Comparison of ENCODE assay signal across 24 cellular contexts in the genomic region with DNA sequence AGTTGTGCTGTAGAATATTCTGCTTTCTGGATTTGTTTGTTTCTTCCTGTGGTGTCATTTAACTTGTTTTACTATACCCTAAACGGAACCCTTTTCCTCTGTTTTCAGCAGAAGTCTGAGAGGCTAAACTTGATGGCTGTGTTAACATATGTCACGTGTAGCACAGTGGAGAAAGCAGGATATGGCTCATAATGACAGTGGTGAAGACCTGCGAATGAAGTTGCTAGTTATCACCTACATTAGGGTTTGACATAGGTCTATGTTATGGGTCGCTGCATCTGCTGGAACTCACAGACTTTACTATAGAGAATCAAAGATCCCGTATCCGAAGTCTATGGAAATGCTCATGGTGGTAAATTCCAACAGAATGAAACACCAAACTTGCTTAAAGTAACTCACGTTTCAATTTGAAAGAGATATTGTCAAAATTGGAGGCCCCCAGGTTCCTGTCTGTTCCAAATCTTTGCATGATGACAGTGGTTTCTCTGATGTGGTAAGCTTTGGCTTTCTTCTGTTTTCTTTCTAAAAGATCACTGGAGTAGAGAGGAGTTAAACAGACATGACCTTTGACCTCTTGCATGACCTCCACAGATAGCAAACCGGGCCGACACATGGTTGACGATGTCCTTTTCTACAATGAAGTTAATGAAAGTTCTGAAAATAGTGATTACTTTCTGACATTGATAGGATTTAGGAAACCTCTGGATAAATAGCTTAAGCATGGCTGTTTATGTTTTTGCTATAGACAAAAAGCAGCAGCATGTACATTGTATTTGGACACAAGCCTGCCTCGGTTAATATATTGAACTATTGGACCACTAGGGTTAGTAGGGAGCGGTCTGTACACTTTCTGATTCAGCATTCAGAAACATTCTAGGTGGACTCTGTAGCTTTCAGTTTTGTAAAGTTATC. TPM values are rescaled to one million over a fixed set of nuclear protein-coding genes. Genes with fewer than 3 reads are reported as not detected.
DNase-seq lines count a peak whose midpoint lies in the region; ATAC-seq and TF ChIP-seq lines count a peak whose summit lies in the region.
"Had no signal": no experiment of that assay in that cellular context is flagged by ENCODE, and none has a peak within 500 bp of the region (broad histone marks: within the 10 kb centered on the region; RNA-seq: fewer than 3 reads in every experiment).

No MANE protein-coding gene starts in this region.

- no peak for TF ChIP-seq CTCF in tibial nerve (IDR thresholded peaks at IDR 0.05)

- no peaks in the 10 kb centered on the region for H3K4me1 ChIP-seq in tibial nerve
- H3K4me1 ChIP-seq: colonic mucosa, stomach, upper lobe of right lung had no signal

- H3K27ac Mint-ChIP-seq in T-helper 2 cell treated with Interferon-gamma antibody and Interleukin-4, amounts not matched to agents 5 μg/mL and 100 μg/mL, for 36 hours = peak overlapping the region; percentile 93
- peak overlapping the region; percentile 66 for H3K27ac Mint-ChIP-seq in activated naive CD8-positive, alpha-beta T cell treated with anti-CD3 and anti-CD28 coated beads, Interleukin-2, amount 10 ng/mL, durations not matched to agents 7 days and 5 days
- H3K27ac Mint-ChIP-seq in stimulated activated naive CD8-positive, alpha-beta T cell treated with anti-CD3 and anti-CD28 coated beads, Interleukin-15, amount 100 ng/mL, for 72 hours = peak overlapping the region; percentile 6 to 48
- H3K27ac Mint-ChIP-seq: endodermal cell, mesothelial cell of epicardium, progenitor cell of endocrine pancreas had no signal

- peaks cover 26% of the 10 kb centered on the region for H3K4me1 Mint-ChIP-seq in T-helper 2 cell treated with Interferon-gamma antibody and Interleukin-4, amounts not matched to agents 5 μg/mL and 100 μg/mL, for 36 hours (ENCODE audit: low read depth)
- H3K4me1 Mint-ChIP-seq in activated naive CD8-positive, alpha-beta T cell treated with anti-CD3 and anti-CD28 coated beads, Interleukin-2, amount 10 ng/mL, durations not matched to agents 7 days and 5 days = peaks cover 22% of the 10 kb centered on the region
- peaks cover 27% of the 10 kb centered on the region for H3K4me1 Mint-ChIP-seq in stimulated activated naive CD8-positive, alpha-beta T cell treated with anti-CD3 and anti-CD28 coated beads, Interleukin-15, amount 100 ng/mL, for 72 hours
- H3K4me1 Mint-ChIP-seq: brain, endodermal cell had no signal

- H3K9me3 Mint-ChIP-seq in T-helper 2 cell treated with Interferon-gamma antibody and Interleukin-4, amounts not matched to agents 5 μg/mL and 100 μg/mL, for 36 hours = no peaks in the 10 kb centered on the region
- H3K9me3 Mint-ChIP-seq in activated naive CD8-positive, alpha-beta T cell treated with anti-CD3 and anti-CD28 coated beads, Interleukin-2, amount 10 ng/mL, durations not matched to agents 7 days and 5 days = no peaks in the 10 kb centered on the region
- H3K9me3 Mint-ChIP-seq in stimulated activated naive CD8-positive, alpha-beta T cell treated with anti-CD3 and anti-CD28 coated beads, Interleukin-15, amount 100 ng/mL, for 72 hours = no peaks in the 10 kb centered on the region
- H3K9me3 Mint-ChIP-seq: brain, endodermal cell, mesothelial cell of epicardium, neural crest cell had no signal

- H3K36me3 ChIP-seq in tibial nerve = peaks cover 0 to 63% (median 0%) of the 10 kb centered on the region in 3 donors
- H3K36me3 ChIP-seq: colonic mucosa had no signal

- no peak for TF ChIP-seq POLR2A in tibial nerve (IDR thresholded peaks at IDR 0.05)

- no peaks in the 10 kb centered on the region for H3K27me3 Mint-ChIP-seq in T-helper 2 cell treated with Interferon-gamma antibody and Interleukin-4, amounts not matched to agents 5 μg/mL and 100 μg/mL, for 36 hours (ENCODE audit: low read depth)
- H3K27me3 Mint-ChIP-seq in activated naive CD8-positive, alpha-beta T cell treated with anti-CD3 and anti-CD28 coated beads, Interleukin-2, amount 10 ng/mL, durations not matched to agents 7 days and 5 days = no peaks in the 10 kb centered on the region
- H3K27me3 Mint-ChIP-seq in stimulated activated naive CD8-positive, alpha-beta T cell treated with anti-CD3 and anti-CD28 coated beads, Interleukin-15, amount 100 ng/mL, for 72 hours = no peaks in the 10 kb centered on the region
- H3K27me3 Mint-ChIP-seq: brain, progenitor cell of endocrine pancreas had no signal

- no peak overlapping the region for H3K27ac ChIP-seq in tibial nerve
- H3K27ac ChIP-seq: colonic mucosa, skin epidermis, stomach, upper lobe of right lung had no signal

- no peak for TF ChIP-seq EP300 in tibial nerve (IDR thresholded peaks at IDR 0.05)

- H3K4me3 Mint-ChIP-seq in T-helper 2 cell treated with Interferon-gamma antibody and Interleukin-4, amounts not matched to agents 5 μg/mL and 100 μg/mL, for 36 hours = peak overlapping the region; percentile 76
- H3K4me3 Mint-ChIP-seq in activated naive CD8-positive, alpha-beta T cell treated with anti-CD3 and anti-CD28 coated beads, Interleukin-2, amount 10 ng/mL, durations not matched to agents 7 days and 5 days = peak overlapping the region; percentile 24
- H3K4me3 Mint-ChIP-seq in stimulated activated naive CD8-positive, alpha-beta T cell treated with anti-CD3 and anti-CD28 coated beads, Interleukin-15, amount 100 ng/mL, for 72 hours = peak overlapping the region; percentile 54 to 57
- H3K4me3 Mint-ChIP-seq: brain, endodermal cell, mesothelial cell of epicardium, neural crest cell had no signal

- no peak overlapping the region for H3K4me3 ChIP-seq in tibial nerve
- H3K4me3 ChIP-seq: colonic mucosa, skin epidermis, stomach, upper lobe of right lung had no signal

- H3K36me3 Mint-ChIP-seq in T-helper 2 cell treated with Interferon-gamma antibody and Interleukin-4, amounts not matched to agents 5 μg/mL and 100 μg/mL, for 36 hours (ENCODE audit: low read depth) = peaks cover 9% of the 10 kb centered on the region
- H3K36me3 Mint-ChIP-seq in activated naive CD8-positive, alpha-beta T cell treated with anti-CD3 and anti-CD28 coated beads, Interleukin-2, amount 10 ng/mL, durations not matched to agents 7 days and 5 days = peaks cover 13% of the 10 kb centered on the region

- WGBS in tibial nerve, 2 donors = 76 to 78% methylated on average over 12 of the region's 12 CpGs

- peak; percentile 2 for DNase-seq in stimulated activated CD4-positive, alpha-beta T cell treated with anti-CD3 and anti-CD28 coated beads, Interleukin-15, amount 100 ng/mL, for 24 hours
- DNase-seq in stimulated activated CD4-positive, alpha-beta T cell treated with anti-CD3 and anti-CD28 coated beads, Interleukin-4, amount 100 ng/mL, for 1 hour = no peak
- peak; percentile 19 for DNase-seq in T-helper 2 cell treated with Interferon-gamma antibody and Interleukin-4, amounts not matched to agents 5 μg/mL and 100 μg/mL, for 36 hours (ENCODE audit: low spot score)
- no peak for DNase-seq in activated naive CD8-positive, alpha-beta T cell treated with anti-CD3 and anti-CD28 coated beads, Interleukin-2, amount 10 ng/mL, durations not matched to agents 7 days and 5 days
- peak; percentile 19 to 29 for DNase-seq in stimulated activated naive CD8-positive, alpha-beta T cell treated with anti-CD3 and anti-CD28 coated beads, Interleukin-15, amount 100 ng/mL, for 72 hours
- DNase-seq in tibial nerve (ENCODE audit: low spot score in 2 of 2) = no peak
- DNase-seq: colonic mucosa, COR-L47, endodermal cell, left cardiac atrium, NCI-H1092, NCI-H2029, PC-3, SHP77 treated with DMSO at 0.1 percent for 48 hours, stomach, upper lobe of right lung had no signal

- H3K9me3 ChIP-seq in tibial nerve = no peaks in the 10 kb centered on the region
- H3K9me3 ChIP-seq: colonic mucosa, stomach, upper lobe of right lung had no signal

- POLR2A ChIA-PET in activated naive CD8-positive, alpha-beta T cell treated with anti-CD3 and anti-CD28 coated beads, Interleukin-2, amount 10 ng/mL, durations not matched to agents 7 days and 5 days (lab: Charles Lee) = interaction anchor here (0.8 kb wide), 1 partner anchor 59 kb away, joined by 3 read pairs; a partner anchor contains a TSS

- peak; percentile 91 for ATAC-seq in activated naive CD8-positive, alpha-beta T cell treated with anti-CD3 and anti-CD28 coated beads, Interleukin-2, amount 10 ng/mL, durations not matched to agents 7 days and 5 days (ENCODE audit: low read depth)
- ATAC-seq in stimulated activated naive CD8-positive, alpha-beta T cell treated with anti-CD3 and anti-CD28 coated beads, Interleukin-15, amount 100 ng/mL, for 72 hours = peak; percentile 95
- ATAC-seq in HG03342 (IDR thresholded peaks at IDR 0.05; ENCODE audit: unreplicated experiment) (no peak), HG03520 (IDR thresholded peaks at IDR 0.05; ENCODE audit: unreplicated experiment) (no peak)
- ATAC-seq: left cardiac atrium, PC-3, upper lobe of right lung had no signal

- H3K27me3 ChIP-seq in tibial nerve = no peaks in the 10 kb centered on the region
- H3K27me3 ChIP-seq: colonic mucosa, stomach, upper lobe of right lung had no signal

RNA-seq across cellular contexts. Expression of a gene that starts 3.1 kb away (rescaled TPM):
- under 1 TPM; 0.40 to 0.44 TPM for total RNA-seq in activated naive CD8-positive, alpha-beta T cell treated with anti-CD3 and anti-CD28 coated beads, Interleukin-2, amount 10 ng/mL, durations not matched to agents 7 days and 5 days
- 1 to 10 TPM in 1 of 4 donors, under 1 TPM in 1, not detected in 2; 0.90 to 1.3 TPM for total RNA-seq in tibial nerve
- total RNA-seq: HT-29, stomach had no signal

RNA-seq across cellular contexts. Expression of a gene that starts 59.7 kb away (rescaled TPM):
- total RNA-seq in activated naive CD8-positive, alpha-beta T cell treated with anti-CD3 and anti-CD28 coated beads, Interleukin-2, amount 10 ng/mL, durations not matched to agents 7 days and 5 days = 10 to 100 TPM; 14.4 to 15.2 TPM
- total RNA-seq in tibial nerve = 10 to 100 TPM in 1 of 4 donors, 1 to 10 TPM in 3; 5.7 to 11.0 (median 7.9) TPM

Comparison
In these comparisons a context has a peak if more than half of its experiments do, and no peak if none do; other contexts are left out.
1. DNase-seq: peak in stimulated activated CD4-positive, alpha-beta T cell treated with anti-CD3 and anti-CD28 coated beads, Interleukin-15, amount 100 ng/mL, for 24 hours (single experiment), T-helper 2 cell treated with Interferon-gamma antibody and Interleukin-4, amounts not matched to agents 5 μg/mL and 100 μg/mL, for 36 hours (single experiment) and stimulated activated naive CD8-positive, alpha-beta T cell treated with anti-CD3 and anti-CD28 coated beads, Interleukin-15, amount 100 ng/mL, for 72 hours (2 of 2); none in stimulated activated CD4-positive, alpha-beta T cell treated with anti-CD3 and anti-CD28 coated beads, Interleukin-4, amount 100 ng/mL, for 1 hour (single experiment), activated naive CD8-positive, alpha-beta T cell treated with anti-CD3 and anti-CD28 coated beads, Interleukin-2, amount 10 ng/mL, durations not matched to agents 7 days and 5 days (single experiment) and tibial nerve (0 of 2).
2. H3K27ac Mint-ChIP-seq: peak in every context shown above with its lines; median percentile 93 in T-helper 2 cell treated with Interferon-gamma antibody and Interleukin-4, amounts not matched to agents 5 μg/mL and 100 μg/mL, for 36 hours; 66 in activated naive CD8-positive, alpha-beta T cell treated with anti-CD3 and anti-CD28 coated beads, Interleukin-2, amount 10 ng/mL, durations not matched to agents 7 days and 5 days; 27 in stimulated activated naive CD8-positive, alpha-beta T cell treated with anti-CD3 and anti-CD28 coated beads, Interleukin-15, amount 100 ng/mL, for 72 hours.
3. H3K4me3 Mint-ChIP-seq: peak in every context shown above with its lines; median percentile 76 in T-helper 2 cell treated with Interferon-gamma antibody and Interleukin-4, amounts not matched to agents 5 μg/mL and 100 μg/mL, for 36 hours; 56 in stimulated activated naive CD8-positive, alpha-beta T cell treated with anti-CD3 and anti-CD28 coated beads, Interleukin-15, amount 100 ng/mL, for 72 hours; 24 in activated naive CD8-positive, alpha-beta T cell treated with anti-CD3 and anti-CD28 coated beads, Interleukin-2, amount 10 ng/mL, durations not matched to agents 7 days and 5 days.
4. ATAC-seq: peak in activated naive CD8-positive, alpha-beta T cell treated with anti-CD3 and anti-CD28 coated beads, Interleukin-2, amount 10 ng/mL, durations not matched to agents 7 days and 5 days (single experiment) and stimulated activated naive CD8-positive, alpha-beta T cell treated with anti-CD3 and anti-CD28 coated beads, Interleukin-15, amount 100 ng/mL, for 72 hours (single experiment); none in HG03342 (single experiment) and HG03520 (single experiment).